Comparison of ENCODE assay signal across 8 cellular contexts in genomic region chr12:102095677-102096263, GRCh38. TPM values are rescaled to one million over a fixed set of nuclear protein-coding genes. Genes with fewer than 3 reads are reported as not detected.
DNase-seq lines count a peak whose midpoint lies in the region; ATAC-seq and TF ChIP-seq lines count a peak whose summit lies in the region.

No MANE protein-coding gene starts in this region.

- no peak overlapping the region for H3K27ac Mint-ChIP-seq in activated naive CD4-positive, alpha-beta T cell treated with anti-CD3 and anti-CD28 coated beads, Interleukin-2, amount 10 ng/mL, durations not matched to agents 7 days and 5 days

- H3K27ac ChIP-seq in neural cell (ENCODE audit: low read length) (no peak overlapping the region), substantia nigra (ENCODE audit: low read depth, low read length, poor library complexity, severe bottlenecking) (no peak overlapping the region)

- H3K79me2 ChIP-seq in neural cell (replicated peaks; ENCODE audit: insufficient read depth, low read length), result no peaks in the 10 kb centered on the region

- H3K4me3 ChIP-seq in neural cell (ENCODE audit: low read length), result no peak overlapping the region

- H2AFZ ChIP-seq in neural cell (ENCODE audit: low read depth, low read length), result no peak overlapping the region

- no peaks in the 10 kb centered on the region for H3K9me2 ChIP-seq in neural cell (ENCODE audit: insufficient read depth, low read length)

- TF ChIP-seq EP300 in neural cell (conservative IDR thresholded peaks at IDR 0.05; ENCODE audit: poor library complexity, severe bottlenecking), result no peak

- no peak overlapping the region for H3K4me2 ChIP-seq in neural cell (ENCODE audit: low read length)

- H3K9me3 ChIP-seq in neural cell (ENCODE audit: low read length), result no peaks in the 10 kb centered on the region

- H3F3A ChIP-seq in neural cell (ENCODE audit: insufficient read depth, low read length, poor library complexity, severe bottlenecking), result no peaks in the 10 kb centered on the region

- H3K36me3 ChIP-seq in neural cell (ENCODE audit: insufficient read depth, low read length), result no peaks in the 10 kb centered on the region

- CTCF ChIA-PET in activated naive CD4-positive, alpha-beta T cell treated with anti-CD3 and anti-CD28 coated beads, Interleukin-2, amount 10 ng/mL, durations not matched to agents 7 days and 5 days (lab: Charles Lee), result interaction anchor here (0.8 to 2.0 kb wide), 6 partner anchors 14 to 448 kb away, joined by 3 to 6 read pairs (median 3); no protein-coding TSS in a partner anchor

- no peaks in the 10 kb centered on the region for H4K20me1 ChIP-seq in neural cell (ENCODE audit: insufficient read depth)

- H3K9me3 Mint-ChIP-seq in activated naive CD4-positive, alpha-beta T cell treated with anti-CD3 and anti-CD28 coated beads, Interleukin-2, amount 10 ng/mL, durations not matched to agents 7 days and 5 days, result no peaks in the 10 kb centered on the region

- H3K36me3 Mint-ChIP-seq in activated naive CD4-positive, alpha-beta T cell treated with anti-CD3 and anti-CD28 coated beads, Interleukin-2, amount 10 ng/mL, durations not matched to agents 7 days and 5 days, result peaks cover 22% of the 10 kb centered on the region

- no peaks in the 10 kb centered on the region for H3K27me3 Mint-ChIP-seq in activated naive CD4-positive, alpha-beta T cell treated with anti-CD3 and anti-CD28 coated beads, Interleukin-2, amount 10 ng/mL, durations not matched to agents 7 days and 5 days

- peak; percentile 3 for DNase-seq in DMS 273 treated with DMSO at 0.1 percent for 48 hours (lab: John Stamatoyannopoulos, UW)
- peak; percentile 1 for DNase-seq in NCI-H345 (lab: John Stamatoyannopoulos, UW)
- DNase-seq in cerebellar cortex (ENCODE audit: low spot score), result peak; percentile 37
- no peak for DNase-seq in activated naive CD4-positive, alpha-beta T cell treated with anti-CD3 and anti-CD28 coated beads, Interleukin-2, amount 10 ng/mL, durations not matched to agents 7 days and 5 days
- no peak for DNase-seq in substantia nigra (lab: John Stamatoyannopoulos, UW)
- no peak for DNase-seq in OCI-M2 (lab: John Stamatoyannopoulos, UW; ENCODE audit: unreplicated experiment)

- TF ChIP-seq CTCF in neural cell (IDR thresholded peaks at IDR 0.05; ENCODE audit: poor library complexity, severe bottlenecking), result peak; percentile 79

- H3K27me3 ChIP-seq in neural cell (ENCODE audit: insufficient read depth, low read depth, low read length), result no peaks in the 10 kb centered on the region

- peak; percentile 76 for TF ChIP-seq RAD21 in neural cell (conservative IDR thresholded peaks at IDR 0.05)

- no peaks in the 10 kb centered on the region for H3K4me1 Mint-ChIP-seq in activated naive CD4-positive, alpha-beta T cell treated with anti-CD3 and anti-CD28 coated beads, Interleukin-2, amount 10 ng/mL, durations not matched to agents 7 days and 5 days

- peak; percentile 63 for ATAC-seq in GM21515 (IDR thresholded peaks at IDR 0.05; ENCODE audit: unreplicated experiment)

- H3K4me3 Mint-ChIP-seq in activated naive CD4-positive, alpha-beta T cell treated with anti-CD3 and anti-CD28 coated beads, Interleukin-2, amount 10 ng/mL, durations not matched to agents 7 days and 5 days, result no peak overlapping the region

- no peak overlapping the region for H3K9ac ChIP-seq in neural cell (ENCODE audit: low read length)

TF ChIP-seq in neural cell, 6 proteins besides CTCF, POLR2A, EP300 and RAD21:
- TF ChIP-seq REST (IDR thresholded peaks at IDR 0.05; ENCODE audit: borderline replicate concordance), result no peak
- peak; percentile 90 for TF ChIP-seq SMC3 (conservative IDR thresholded peaks at IDR 0.05; ENCODE audit: poor library complexity)
TF ChIP-seq in neural cell: peak in this region for 1.

RNA-seq across cellular contexts. Expression of gene NUP37, which starts 24.1 kb away (rescaled TPM):
- polyA plus RNA-seq in neural cell, result 21.6 and 22.4 TPM in 2 replicates
- 11.7 and 14.4 TPM in 2 replicates for polyA minus RNA-seq in neural cell

RNA-seq across cellular contexts. Expression of gene PARPBP, which starts 24.2 kb away (rescaled TPM):
- 2.6 and 6.3 TPM in 2 replicates for polyA plus RNA-seq in neural cell
- 4.4 and 5.1 TPM in 2 replicates for polyA minus RNA-seq in neural cell

RNA-seq across cellular contexts. Expression of gene WASHC3, which starts 34.0 kb away (rescaled TPM):
- 65.9 and 72.6 TPM in 2 replicates for polyA plus RNA-seq in neural cell
- polyA minus RNA-seq in neural cell, result 39.2 and 48.0 TPM in 2 replicates

Comparison
In these comparisons a context has a peak if more than half of its experiments do, and no peak if none do; other contexts are left out.
1. DNase-seq: peak in DMS 273 treated with DMSO at 0.1 percent for 48 hours (single experiment), NCI-H345 (single experiment) and cerebellar cortex (single experiment); none in activated naive CD4-positive, alpha-beta T cell treated with anti-CD3 and anti-CD28 coated beads, Interleukin-2, amount 10 ng/mL, durations not matched to agents 7 days and 5 days (single experiment), substantia nigra (0 of 49) and OCI-M2 (single experiment).